In genomic region chr1:201192478-201192804, GRCh38 we compare ENCODE assay signal across 1 cellular context.
TF ChIP-seq lines count a peak whose summit lies in the region.

No MANE protein-coding gene starts in this region.

TF ChIP-seq in HEK293, 187 proteins besides CTCF, POLR2A, EP300 and RAD21 (continued from another document):
- no peak for TF ChIP-seq ZNF18 (tag by site-specific recombination; IDR thresholded peaks at IDR 0.05)
- TF ChIP-seq ZNF571 (tag by site-specific recombination; IDR thresholded peaks at IDR 0.05): no peak
- peak; percentile 73 for TF ChIP-seq GLIS1 (tag by site-specific recombination; IDR thresholded peaks at IDR 0.05)
TF ChIP-seq in HEK293: peak in this region for 1.
